In the genomic region with DNA sequence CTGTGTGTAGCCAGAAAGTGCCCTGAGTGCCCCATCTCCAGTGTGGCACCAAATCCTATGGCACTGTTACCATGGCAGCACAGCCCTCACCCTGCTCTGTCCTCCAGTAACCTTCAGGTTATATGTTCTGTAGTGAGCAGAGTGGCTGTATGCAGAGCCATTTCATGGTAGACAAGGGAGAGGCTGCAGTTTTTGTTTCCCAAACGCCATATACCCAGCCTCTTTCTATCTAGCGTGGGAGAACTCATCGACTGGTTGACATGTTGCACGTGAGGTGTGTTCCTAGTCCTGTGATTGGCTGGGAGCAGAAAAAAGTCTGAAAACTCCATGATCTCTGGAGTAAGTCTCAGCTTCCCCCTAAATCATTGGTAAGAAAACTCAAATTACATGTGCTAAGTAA, we compare ENCODE assay signal across 12 cellular contexts. TPM values are rescaled to one million over a fixed set of nuclear protein-coding genes. Genes with fewer than 3 reads are reported as not detected.
A peak's percentile ranks its signal among the peaks of the same experiment; 100 is the strongest.
DNase-seq lines count a peak whose midpoint lies in the region; ATAC-seq and TF ChIP-seq lines count a peak whose summit lies in the region.
"Had no signal": no experiment of that assay in that cellular context is flagged by ENCODE, and none has a peak within 500 bp of the region (broad histone marks: within the 10 kb centered on the region; RNA-seq: fewer than 3 reads in every experiment).

No MANE protein-coding gene starts in this region.

- peak overlapping the region; percentile 96 for H3K4me3 ChIP-seq in naive thymus-derived CD4-positive, alpha-beta T cell (ENCODE audit: low read length)
- H3K4me3 ChIP-seq in smooth muscle cell = no peak overlapping the region

- H3K36me3 Mint-ChIP-seq in naive thymus-derived CD4-positive, alpha-beta T cell = peaks cover 9 to 27% (median 16%) of the 10 kb centered on the region in 5 donors

- no peaks in the 10 kb centered on the region for H3K9me3 ChIP-seq in naive thymus-derived CD4-positive, alpha-beta T cell (ENCODE audit: control insufficient read depth in 2 of 3, low read length in 3 of 3)
- H3K9me3 ChIP-seq in smooth muscle cell (replicated peaks; ENCODE audit: low read depth) = no peaks in the 10 kb centered on the region

- DNase-seq in NCI-H1417 (lab: John Stamatoyannopoulos, UW) (peak in 2 of 3 experiments; percentile 32 to 41), NCI-H1417 treated with DMSO at 0.1 percent for 48 hours (lab: John Stamatoyannopoulos, UW) (no peak), smooth muscle cell (lab: John Stamatoyannopoulos, UW; ENCODE audit: unreplicated experiment) (no peak), MV-4-11 (lab: John Stamatoyannopoulos, UW) (no peak)
- DNase-seq in activated naive CD4-positive, alpha-beta T cell treated with anti-CD3 and anti-CD28 coated beads, Interleukin-2, amount 50 U/mL, for 16 hours = peak; percentile 20
- peak in 7 of 9 donors; percentile 33 to 54 (median 42) for DNase-seq in naive thymus-derived CD4-positive, alpha-beta T cell
- DNase-seq: HFFc6, NCI-H187 had no signal

- peaks cover 0 to 4% (median 0%) of the 10 kb centered on the region in 5 donors for H3K27me3 Mint-ChIP-seq in naive thymus-derived CD4-positive, alpha-beta T cell

- H3K9me3 Mint-ChIP-seq in naive thymus-derived CD4-positive, alpha-beta T cell = no peaks in the 10 kb centered on the region
- H3K9me3 Mint-ChIP-seq: HFFc6 had no signal

- peak overlapping the region; percentile 96 to 100 (median 98) for H3K27ac Mint-ChIP-seq in naive thymus-derived CD4-positive, alpha-beta T cell
- H3K27ac Mint-ChIP-seq: HFFc6, progenitor cell of endocrine pancreas had no signal

- 71% methylated on average over 4 of the region's 4 CpGs for WGBS in smooth muscle cell (ENCODE audit: low lambda C conversion rate)

- H3K79me2 ChIP-seq in smooth muscle cell (ENCODE audit: low read depth) = no peaks in the 10 kb centered on the region

- peaks cover 0 to 15% (median 0%) of the 10 kb centered on the region in 3 experiments for H3K36me3 ChIP-seq in naive thymus-derived CD4-positive, alpha-beta T cell (ENCODE audit: control insufficient read depth in 2 of 3, insufficient read depth in 3 of 3, low read length in 3 of 3)
- H3K36me3 ChIP-seq in smooth muscle cell (ENCODE audit: low read depth) = no peaks in the 10 kb centered on the region

- no peak overlapping the region for H3K4me2 ChIP-seq in smooth muscle cell

- no peaks in the 10 kb centered on the region for H3F3A ChIP-seq in smooth muscle cell (ENCODE audit: low read depth)

- no peak for TF ChIP-seq CTCF in smooth muscle cell (IDR thresholded peaks at IDR 0.05; ENCODE audit: borderline replicate concordance, insufficient read depth, poor library complexity, severe bottlenecking)

- no peaks in the 10 kb centered on the region for H3K27me3 ChIP-seq in naive thymus-derived CD4-positive, alpha-beta T cell (ENCODE audit: control insufficient read depth in 2 of 2, insufficient read depth in 2 of 2, low read length in 2 of 2)
- H3K27me3 ChIP-seq in smooth muscle cell (ENCODE audit: low read depth) = peaks cover 86% of the 10 kb centered on the region

- no peak overlapping the region for H3K9ac ChIP-seq in smooth muscle cell (ENCODE audit: low read depth)

- CTCF ChIA-PET in naive thymus-derived CD4-positive, alpha-beta T cell (lab: Charles Lee) = interaction anchor here (0.7 to 1.9 kb wide), 3 partner anchors 18 to 1204 kb away, joined by 4 to 6 read pairs (median 4); no protein-coding TSS in a partner anchor

- peaks cover 28 to 48% of the 10 kb centered on the region in 2 donors for H3K4me1 ChIP-seq in naive thymus-derived CD4-positive, alpha-beta T cell (ENCODE audit: control insufficient read depth in 2 of 2, insufficient read depth in 2 of 2, low read length in 2 of 2)
- peaks cover 13% of the 10 kb centered on the region for H3K4me1 ChIP-seq in smooth muscle cell (ENCODE audit: low read depth)

- H3K27ac ChIP-seq in naive thymus-derived CD4-positive, alpha-beta T cell (ENCODE audit: low read depth, low read length) = peak overlapping the region; percentile 95
- H3K27ac ChIP-seq in smooth muscle cell (ENCODE audit: low read depth) = no peak overlapping the region

- intact Hi-C loops in naive thymus-derived CD4-positive, alpha-beta T cell (cut with micrococcal nuclease) = loop anchor here (1.0 to 10.0 kb wide), 7 partner anchors 523 to 1610 kb away; partner anchors contain the start of genes CCDC191 (in 2 of the 2), QTRT2 (in 2 of the 2), SLC35A5 (in 2 of the 2) and ATG3 (in 1 of the 2)

- H3K4me3 Mint-ChIP-seq in naive thymus-derived CD4-positive, alpha-beta T cell = peak overlapping the region; percentile 92 to 100 (median 98)
- H3K4me3 Mint-ChIP-seq: HFFc6 had no signal

- H3K4me1 Mint-ChIP-seq in naive thymus-derived CD4-positive, alpha-beta T cell = peaks cover 47 to 83% (median 69%) of the 10 kb centered on the region in 7 donors

- ATAC-seq in HG03521 (IDR thresholded peaks at IDR 0.05; ENCODE audit: unreplicated experiment) (peak; percentile 27), HG02870 (IDR thresholded peaks at IDR 0.05; ENCODE audit: unreplicated experiment) (no peak)
- peak; percentile 21 for ATAC-seq in naive thymus-derived CD4-positive, alpha-beta T cell

- POLR2A ChIA-PET in naive thymus-derived CD4-positive, alpha-beta T cell (lab: Charles Lee) = interaction anchor here (0.5 to 4.7 kb wide), 7 partner anchors 13 to 534 kb away, joined by 3 to 71 read pairs (median 4); partner anchors contain the start of genes ATP6V1A, NAA50 and SPICE1

- H2AFZ ChIP-seq in smooth muscle cell (ENCODE audit: low read depth) = no peak overlapping the region

- no peaks in the 10 kb centered on the region for H4K20me1 ChIP-seq in smooth muscle cell (ENCODE audit: low read depth)

RNA-seq across cellular contexts. Expression of gene SIDT1, which starts 2.0 kb away (rescaled TPM):
- 10 to 100 TPM; 32.1 to 65.7 (median 60.7) TPM for total RNA-seq in naive thymus-derived CD4-positive, alpha-beta T cell
- 10 to 100 TPM; 19.9 to 33.3 TPM for polyA plus RNA-seq in naive thymus-derived CD4-positive, alpha-beta T cell
- not detected in 2 replicates for total RNA-seq in smooth muscle cell
- 0.43 TPM in 1 of 2 replicates, not detected in the other for polyA plus RNA-seq in smooth muscle cell
- total RNA-seq: HFFc6, progenitor cell of endocrine pancreas, RPMI7951 had no signal

RNA-seq across cellular contexts. Expression of gene SPICE1, which starts 19.4 kb away (rescaled TPM):
- 10 to 100 TPM; 16.7 to 44.3 (median 21.7) TPM for total RNA-seq in naive thymus-derived CD4-positive, alpha-beta T cell
- 1 to 10 TPM; 5.1 to 6.0 TPM for polyA plus RNA-seq in naive thymus-derived CD4-positive, alpha-beta T cell
- 53.5 and 56.7 TPM in 2 replicates for total RNA-seq in smooth muscle cell
- polyA plus RNA-seq in smooth muscle cell = 11.8 and 14.8 TPM in 2 replicates

Comparison
In these comparisons a context has a peak if more than half of its experiments do, and no peak if none do; other contexts are left out.
1. DNase-seq: peak in NCI-H1417 (2 of 3), activated naive CD4-positive, alpha-beta T cell treated with anti-CD3 and anti-CD28 coated beads, Interleukin-2, amount 50 U/mL, for 16 hours (single experiment) and naive thymus-derived CD4-positive, alpha-beta T cell (7 of 9); none in NCI-H1417 treated with DMSO at 0.1 percent for 48 hours (single experiment), smooth muscle cell (single experiment) and MV-4-11 (single experiment).
2. RNA of gene SIDT1, which starts 2.0 kb away (total RNA-seq): 32.1 to 65.7 TPM in naive thymus-derived CD4-positive, alpha-beta T cell; not detected in smooth muscle cell; every median in the first group is over 10 times any median in the second.